ENCODE assay signal across 21 cellular contexts in genomic region chr3:13268961-13269391, GRCh38.
DNase-seq lines count a peak whose midpoint lies in the region; ATAC-seq, FAIRE-seq and TF ChIP-seq lines count a peak whose summit lies in the region.
"Had no signal": no experiment of that assay in that cellular context is flagged by ENCODE, and none has a peak within 500 bp of the region (broad histone marks: within the 10 kb centered on the region; RNA-seq: fewer than 3 reads in every experiment).

No MANE protein-coding gene starts in this region.

- H4K91ac ChIP-seq in H1 (replicated peaks; ENCODE audit: insufficient read length, low read length) (no peak overlapping the region), trophoblast cell (ENCODE audit: low read depth, low read length) (no peak overlapping the region)

- H2AFZ ChIP-seq in H1 (ENCODE audit: low read length): no peak overlapping the region
- H2AFZ ChIP-seq in trophoblast cell (ENCODE audit: insufficient read depth, low read length, poor library complexity): no peak overlapping the region

- no peaks in the 10 kb centered on the region for H3K9me3 ChIP-seq in right cardiac atrium (ENCODE audit: control insufficient read depth, low read length)
- peaks cover 0 to 14% (median 4%) of the 10 kb centered on the region in 11 donors for H3K9me3 ChIP-seq in heart right ventricle
- H3K9me3 ChIP-seq in H1 (ENCODE audit: insufficient read depth in 2 of 2, low read depth in 1 of 2, low read length in 1 of 2): no peaks in the 10 kb centered on the region
- peaks cover 8% of the 10 kb centered on the region for H3K9me3 ChIP-seq in trophoblast cell (ENCODE audit: insufficient read depth, low read depth, low read length)
- H3K9me3 ChIP-seq: HAP-1, SJCRH30 had no signal

- no peaks in the 10 kb centered on the region for H3K23me2 ChIP-seq in H1 (ENCODE audit: low read depth, low read length)

- H3K14ac ChIP-seq in H1 (ENCODE audit: insufficient read length): no peak overlapping the region
- no peak overlapping the region for H3K14ac ChIP-seq in trophoblast cell (ENCODE audit: low read length)

- H3K18ac ChIP-seq in H1 (ENCODE audit: extremely low read depth, low read length) (no peak overlapping the region), trophoblast cell (ENCODE audit: low read length) (no peak overlapping the region)

- intact Hi-C loops in right cardiac atrium (cut with DNase I): no loop called here
- intact Hi-C loops in heart right ventricle (cut with DNase I): no loop called here

- no peak overlapping the region for H3K27ac ChIP-seq in right cardiac atrium (ENCODE audit: low read length)
- H3K27ac ChIP-seq in heart right ventricle: no peak overlapping the region
- no peak overlapping the region for H3K27ac ChIP-seq in H1 (ENCODE audit: low read depth, low read length)
- no peak overlapping the region for H3K27ac ChIP-seq in trophoblast cell (ENCODE audit: low read depth, low read length)
- H3K27ac ChIP-seq: A549, SJCRH30 had no signal

- TF ChIP-seq RAD21 in H1 (IDR thresholded peaks at IDR 0.05 in 1 of 2, conservative IDR thresholded peaks at IDR 0.05 in 1 of 2; ENCODE audit: low read depth in 2 of 2, low read length in 2 of 2): no peak

- H4K8ac ChIP-seq in H1 (ENCODE audit: extremely low read depth, insufficient read depth, low read length) (no peak overlapping the region), trophoblast cell (ENCODE audit: low read depth, low read length) (no peak overlapping the region)

- TF ChIP-seq CTCF in heart right ventricle (IDR thresholded peaks at IDR 0.05) (no peak), H1 (IDR thresholded peaks at IDR 0.05; ENCODE audit: control extremely low read depth in 1 of 3, insufficient read depth in 1 of 3, low read depth in 1 of 3, low read length in 3 of 3) (no peak)

- H3K79me1 ChIP-seq in H1 (ENCODE audit: low read depth, low read length) (no peaks in the 10 kb centered on the region), trophoblast cell (ENCODE audit: low read length) (no peaks in the 10 kb centered on the region)

- no peak overlapping the region for H3K56ac ChIP-seq in H1 (replicated peaks; ENCODE audit: insufficient read length, low read depth, low read length)

- H3K9ac ChIP-seq in H1 (replicated peaks in 1 of 4; ENCODE audit: extremely low read depth in 1 of 4, low read depth in 3 of 4, low read length in 3 of 4): no peak overlapping the region
- H3K9ac ChIP-seq in trophoblast cell (ENCODE audit: low read length): peak overlapping the region; percentile 24

- no peak overlapping the region for H3K23ac ChIP-seq in H1 (ENCODE audit: insufficient read length)
- H3K23ac ChIP-seq in trophoblast cell (ENCODE audit: low read length): no peak overlapping the region

- H2BK20ac ChIP-seq in H1 (ENCODE audit: low read length): peak overlapping the region; percentile 80; the same call in 1 of the 2 replicates

- CTCF ChIA-PET in H1 (lab: Charles Lee; ENCODE audit: partially characterized antibody): interaction anchor here (1.1 to 1.8 kb wide), 4 partner anchors 8 to 122 kb away, joined by 3 to 7 read pairs (median 4); no protein-coding TSS in a partner anchor

- H3K27me3 ChIP-seq in right cardiac atrium (ENCODE audit: control insufficient read depth, insufficient read depth) (no peaks in the 10 kb centered on the region), heart right ventricle (peaks cover 0 to 15% (median 0%) of the 10 kb centered on the region in 7 donors), H1 (replicated peaks in 1 of 4; ENCODE audit: control insufficient read depth in 3 of 4, extremely low read depth in 1 of 4, insufficient read depth in 3 of 4, low read length in 3 of 4) (no peaks in the 10 kb centered on the region), trophoblast cell (ENCODE audit: insufficient read depth, low read length) (no peaks in the 10 kb centered on the region)

- no peak for FAIRE-seq in H1 (lab: Jason Lieb, UNC)
- FAIRE-seq: A549 had no signal

- POLR2A ChIA-PET in H1 (lab: Charles Lee; ENCODE audit: partially characterized antibody): no interaction called here

- H2AK5ac ChIP-seq in H1 (ENCODE audit: low read depth, low read length): no peak overlapping the region
- H2AK5ac ChIP-seq in trophoblast cell (ENCODE audit: low read length): no peak overlapping the region

- DNase-seq in right cardiac atrium (peak in 2 of 3 donors; percentile 3 to 39), heart right ventricle (no peak), H1 (ENCODE audit: low read depth in 1 of 2, low spot score in 2 of 2) (no peak), trophoblast cell (no peak), HuH-7.5 (ENCODE audit: low spot score) (no peak), foreskin melanocyte (no peak)
- DNase-seq in central memory CD4-positive, alpha-beta T cell: no peak
- DNase-seq: COR-L47, EL, IMR-90, Karpas-422, MM.1S, NCI-H1092 treated with DMSO at 0.1 percent for 48 hours, NCI-H187 treated with DMSO at 0.1 percent for 48 hours, NCI-H446, NCI-H69, OCI-M1, RPMI8226, SJCRH30 had no signal

- H3K36me3 ChIP-seq in heart right ventricle: no peaks in the 10 kb centered on the region
- H3K36me3 ChIP-seq in H1 (ENCODE audit: control insufficient read depth in 2 of 4, insufficient read depth in 4 of 4, low read length in 3 of 4): no peaks in the 10 kb centered on the region
- no peaks in the 10 kb centered on the region for H3K36me3 ChIP-seq in trophoblast cell (ENCODE audit: control insufficient read depth in 1 of 2, insufficient read depth in 2 of 2, low read length in 2 of 2)
- H3K36me3 ChIP-seq: HAP-1, SJCRH30 had no signal

- H2BK12ac ChIP-seq in H1 (ENCODE audit: low read depth, low read length) (no peak overlapping the region), trophoblast cell (ENCODE audit: low read length) (no peak overlapping the region)

- H2BK5ac ChIP-seq in H1 (ENCODE audit: low read depth, low read length) (no peak overlapping the region), trophoblast cell (ENCODE audit: low read depth, low read length, poor library complexity) (no peak overlapping the region)

- no peak overlapping the region for H4K12ac ChIP-seq in trophoblast cell (ENCODE audit: low read depth, low read length)

- no peak overlapping the region for H3K4me3 ChIP-seq in right cardiac atrium (ENCODE audit: low read length)
- no peak overlapping the region for H3K4me3 ChIP-seq in heart right ventricle
- H3K4me3 ChIP-seq in H1 (ENCODE audit: extremely low read depth in 1 of 4, insufficient read depth in 2 of 4, low read depth in 3 of 4, low read length in 4 of 4): no peak overlapping the region
- H3K4me3 ChIP-seq in trophoblast cell (ENCODE audit: low read depth, low read length): no peak overlapping the region
- H3K4me3 ChIP-seq: A549, HAP-1, SJCRH30 had no signal

- H3K79me2 ChIP-seq in H1 (ENCODE audit: control insufficient read depth in 1 of 2, insufficient read depth in 2 of 2, low read length in 2 of 2): no peaks in the 10 kb centered on the region
- no peaks in the 10 kb centered on the region for H3K79me2 ChIP-seq in trophoblast cell (ENCODE audit: control insufficient read depth, insufficient read depth, low read length, poor library complexity)

- H4K5ac ChIP-seq in H1 (ENCODE audit: insufficient read length, low read depth, low read length): no peak overlapping the region

- ATAC-seq in right cardiac atrium: no peak
- no peak for ATAC-seq in heart right ventricle
- ATAC-seq: A549 had no signal

- no peak overlapping the region for H2BK15ac ChIP-seq in H1 (ENCODE audit: low read length)

- WGBS in right cardiac atrium: 50% methylated on average over 11 of the region's 11 CpGs
- WGBS in heart right ventricle, 2 donors: 34 to 46% methylated on average over 11 of the region's 11 CpGs
- WGBS in H1 (ENCODE audit: extremely low coverage in 1 of 2, insufficient coverage in 1 of 2, insufficient read length in 1 of 2, insufficient replicate concordance in 2 of 2, low coverage in 1 of 2, low lambda C conversion rate in 2 of 2, missing lambda C conversion rate in 1 of 2), 2 experiments: 84% methylated on average over 11 of the region's 11 CpGs; no CpG with 5 or more reads in 1 of the 2 experiments
- no CpG with 5 or more reads among the region's 11 CpGs for WGBS in trophoblast cell (ENCODE audit: extremely low coverage, insufficient coverage, insufficient read length)

- H2BK120ac ChIP-seq in H1 (replicated peaks; ENCODE audit: low read depth, low read length) (no peak overlapping the region), trophoblast cell (ENCODE audit: insufficient read depth, low read length, poor library complexity) (no peak overlapping the region)

- H3K4me2 ChIP-seq in H1 (ENCODE audit: insufficient read depth in 1 of 2, low read depth in 2 of 2, low read length in 2 of 2): no peak overlapping the region
- H3K4me2 ChIP-seq in trophoblast cell (ENCODE audit: low read length): no peak overlapping the region
- H3K4me2 ChIP-seq: A549 had no signal

- no peak for TF ChIP-seq POLR2A in H1 (IDR thresholded peaks at IDR 0.05; ENCODE audit: control extremely low read depth in 1 of 2, low read depth in 2 of 2, low read length in 2 of 2)

- H4K20me1 ChIP-seq in H1 (replicated peaks in 1 of 2; ENCODE audit: control insufficient read depth in 1 of 2, insufficient read depth in 2 of 2, low read length in 2 of 2): peaks cover 0 to 1% of the 10 kb centered on the region in 2 experiments

- H3K4ac ChIP-seq in H1 (replicated peaks; ENCODE audit: insufficient read length, low read depth, low read length) (no peak overlapping the region), trophoblast cell (ENCODE audit: low read depth, low read length) (no peak overlapping the region)

- TF ChIP-seq EP300 in H1 (IDR thresholded peaks at IDR 0.05; ENCODE audit: borderline replicate concordance in 1 of 2, low read depth in 2 of 2, low read length in 2 of 2): no peak

- no peaks in the 10 kb centered on the region for H3K4me1 ChIP-seq in right cardiac atrium (ENCODE audit: control insufficient read depth, insufficient read depth, low read length)
- H3K4me1 ChIP-seq in heart right ventricle: peaks cover 0 to 10% (median 0%) of the 10 kb centered on the region in 9 donors
- peaks cover 0 to 2% (median under 1%) of the 10 kb centered on the region in 4 experiments; a peak in 1 of 7 replicates for H3K4me1 ChIP-seq in H1 (replicated peaks in 1 of 4; ENCODE audit: control insufficient read depth in 3 of 4, insufficient read depth in 4 of 4, low read length in 3 of 4)
- H3K4me1 ChIP-seq in trophoblast cell (ENCODE audit: control insufficient read depth in 1 of 2, insufficient read depth in 2 of 2, low read length in 2 of 2): no peaks in the 10 kb centered on the region
- H3K4me1 ChIP-seq: A549, HAP-1, SJCRH30 had no signal

TF ChIP-seq in H1, 55 proteins besides CTCF, POLR2A, EP300 and RAD21 (continues in another document):
- TF ChIP-seq GTF2F1 (IDR thresholded peaks at IDR 0.05; ENCODE audit: borderline replicate concordance, low read depth, low read length): no peak
- TF ChIP-seq POU5F1 (IDR thresholded peaks at IDR 0.05; ENCODE audit: low read depth, low read length): no peak
- TF ChIP-seq TBP (IDR thresholded peaks at IDR 0.05; ENCODE audit: low read depth, low read length): no peak
- no peak for TF ChIP-seq ATF3 (IDR thresholded peaks at IDR 0.05; ENCODE audit: insufficient read depth, low read depth, low read length)
- TF ChIP-seq TEAD4 (IDR thresholded peaks at IDR 0.05; ENCODE audit: low read depth, low read length): no peak

Comparison
In these comparisons a context has a peak if more than half of its experiments do, and no peak if none do; other contexts are left out.
1. DNase-seq: peak in right cardiac atrium (2 of 3); none in heart right ventricle (0 of 2), H1 (0 of 2), trophoblast cell (0 of 2), HuH-7.5 (single experiment), foreskin melanocyte (single experiment) and central memory CD4-positive, alpha-beta T cell (single experiment).